In genomic region chr2:176545627-176546026, GRCh38 we compare ENCODE assay signal across 25 cellular contexts.
"Had no signal": no experiment of that assay in that cellular context is flagged by ENCODE, and none has a peak within 500 bp of the region (broad histone marks: within the 10 kb centered on the region; RNA-seq: fewer than 3 reads in every experiment).

No MANE protein-coding gene starts in this region.

- DNase-seq: activated B cell treated with CpG ODN at 0.5 μM for 24 hours; activated CD4-positive, alpha-beta memory T cell treated with anti-CD3 and anti-CD28 coated beads for 36 hours; activated CD4-positive, alpha-beta T cell treated with anti-CD3 and anti-CD28 coated beads, Interleukin-2, amount 10 ng/mL, durations not matched to agents 7 days and 5 days; activated CD8-positive, alpha-beta memory T cell treated with anti-CD3 and anti-CD28 coated beads for 24 hours; activated effector memory CD4-positive, alpha-beta T cell treated with anti-CD3 and anti-CD28 coated beads, Interleukin-2, amount 50 U/mL, for 16 hours; activated naive CD4-positive, alpha-beta T cell treated with Interleukin-2 at 50 U/mL for 16 hours; activated naive CD8-positive, alpha-beta T cell treated with anti-CD3 and anti-CD28 coated beads, Interleukin-2, amount 50 U/mL, for 24 hours; activated T-cell treated with anti-CD3 and anti-CD28 coated beads, Interleukin-2, amount 50 U/mL, for 4 hours; amniotic stem cell; body of pancreas; central memory CD4-positive, alpha-beta T cell; Kasumi-1; NCI-H1048; NCI-H146; NCI-H187 treated with DMSO at 0.1 percent for 48 hours; NCI-H2081 treated with DMSO at 0.1 percent for 48 hours; NCI-H446; NCI-H524; Peyer's patch; SHP77; T-helper 17 cell; T-helper 9 cell had no signal

- H3K27me3 ChIP-seq: ascending aorta, body of pancreas, Peyer's patch, SJSA1 had no signal

- H3K4me3 Mint-ChIP-seq: activated B cell treated with CpG ODN at 0.5 μM for 24 hours; activated CD4-positive, alpha-beta memory T cell treated with anti-CD3 and anti-CD28 coated beads for 36 hours; activated CD4-positive, alpha-beta T cell treated with anti-CD3 and anti-CD28 coated beads, Interleukin-2, amount 10 ng/mL, durations not matched to agents 7 days and 5 days; activated naive CD8-positive, alpha-beta T cell treated with anti-CD3 and anti-CD28 coated beads, Interleukin-2, amount 50 U/mL, for 24 hours; activated T-cell treated with anti-CD3 and anti-CD28 coated beads, Interleukin-2, amount 50 U/mL, for 4 hours; T-helper 17 cell had no signal

- H3K9me3 ChIP-seq: ascending aorta, body of pancreas, Peyer's patch, SJSA1 had no signal

- H3K27ac ChIP-seq: ascending aorta, body of pancreas, Peyer's patch, SJSA1 had no signal

- H3K4me3 ChIP-seq: ascending aorta, body of pancreas, Peyer's patch, SJSA1 had no signal

- H3K9me3 Mint-ChIP-seq: activated B cell treated with CpG ODN at 0.5 μM for 24 hours; activated CD4-positive, alpha-beta memory T cell treated with anti-CD3 and anti-CD28 coated beads for 36 hours; activated CD4-positive, alpha-beta T cell treated with anti-CD3 and anti-CD28 coated beads, Interleukin-2, amount 10 ng/mL, durations not matched to agents 7 days and 5 days; activated naive CD4-positive, alpha-beta T cell treated with anti-CD3 and anti-CD28 coated beads, Interleukin-2, amount 50 U/mL, for 72 hours; activated naive CD8-positive, alpha-beta T cell treated with anti-CD3 and anti-CD28 coated beads, Interleukin-2, amount 50 U/mL, for 24 hours; activated T-cell treated with anti-CD3 and anti-CD28 coated beads, Interleukin-2, amount 50 U/mL, for 4 hours had no signal

- H3K36me3 Mint-ChIP-seq: activated CD4-positive, alpha-beta memory T cell treated with anti-CD3 and anti-CD28 coated beads for 36 hours; activated naive CD4-positive, alpha-beta T cell treated with anti-CD3 and anti-CD28 coated beads, Interleukin-2, amount 50 U/mL, for 72 hours had no signal

- H3K36me3 ChIP-seq: ascending aorta, Peyer's patch, SJSA1 had no signal

- H3K27ac Mint-ChIP-seq: activated B cell treated with CpG ODN at 0.5 μM for 24 hours; activated CD4-positive, alpha-beta memory T cell treated with anti-CD3 and anti-CD28 coated beads for 36 hours; activated CD4-positive, alpha-beta T cell treated with anti-CD3 and anti-CD28 coated beads, Interleukin-2, amount 10 ng/mL, durations not matched to agents 7 days and 5 days; activated naive CD4-positive, alpha-beta T cell treated with anti-CD3 and anti-CD28 coated beads, Interleukin-2, amount 50 U/mL, for 72 hours; activated naive CD8-positive, alpha-beta T cell treated with anti-CD3 and anti-CD28 coated beads, Interleukin-2, amount 50 U/mL, for 24 hours; T-helper 17 cell had no signal

- ATAC-seq: activated naive CD4-positive, alpha-beta T cell treated with anti-CD3 and anti-CD28 coated beads, Interleukin-2, amount 50 U/mL, for 72 hours; activated naive CD8-positive, alpha-beta T cell treated with anti-CD3 and anti-CD28 coated beads, Interleukin-2, amount 50 U/mL, for 24 hours; activated T-cell treated with anti-CD3 and anti-CD28 coated beads, Interleukin-2, amount 50 U/mL, for 4 hours; body of pancreas; T-helper 17 cell had no signal

- H3K4me1 ChIP-seq: ascending aorta, body of pancreas, Peyer's patch, SJSA1 had no signal

- H3K4me1 Mint-ChIP-seq: activated B cell treated with CpG ODN at 0.5 μM for 24 hours; activated CD4-positive, alpha-beta T cell treated with anti-CD3 and anti-CD28 coated beads, Interleukin-2, amount 10 ng/mL, durations not matched to agents 7 days and 5 days; activated naive CD8-positive, alpha-beta T cell treated with anti-CD3 and anti-CD28 coated beads, Interleukin-2, amount 50 U/mL, for 24 hours; T-helper 17 cell had no signal
